In genomic region chr13:99249178-99249577, GRCh38 we compare ENCODE assay signal across 9 cellular contexts. TPM values are rescaled to one million over a fixed set of nuclear protein-coding genes. Genes with fewer than 3 reads are reported as not detected.
"Had no signal": no experiment of that assay in that cellular context is flagged by ENCODE, and none has a peak within 500 bp of the region (broad histone marks: within the 10 kb centered on the region; RNA-seq: fewer than 3 reads in every experiment).

No MANE protein-coding gene starts in this region.

RNA-seq across cellular contexts. Expression of gene GPR18, which starts 9.0 kb away (rescaled TPM):
- total RNA-seq: HepG2, HT1080, IMR-90, LHCN-M2, NCI-H460, PC-9, Right ventricle myocardium inferior, RPMI7951, SJCRH30 had no signal
- polyA plus RNA-seq: HepG2, IMR-90 had no signal

RNA-seq across cellular contexts. Expression of gene GPR183, which starts 58.0 kb away (rescaled TPM):
- total RNA-seq: HepG2, HT1080, PC-9, SJCRH30 had no signal
- polyA plus RNA-seq: HepG2 had no signal
